1 cellular context compared by ENCODE assay signal in genomic region chr16:77882359-77882758, GRCh38.
TF ChIP-seq lines count a peak whose summit lies in the region.

No MANE protein-coding gene starts in this region.

TF ChIP-seq in HEK293, 187 proteins besides CTCF, POLR2A, EP300 and RAD21 (continued from another document):
- TF ChIP-seq ZBTB44 (tag by site-specific recombination; IDR thresholded peaks at IDR 0.05) (peak; percentile 99), OSR2 (tag by site-specific recombination; IDR thresholded peaks at IDR 0.05) (0 out of 2 replicates have a peak, but pooled peaks have one; percentile 33), TRIM28 (IDR thresholded peaks at IDR 0.05; ENCODE audit: borderline replicate concordance, low read length) (no peak), ZNF701 (tag by site-specific recombination; IDR thresholded peaks at IDR 0.05) (no peak), ZNF174 (tag by site-specific recombination; IDR thresholded peaks at IDR 0.05) (no peak), YY1 (tag by site-specific recombination; IDR thresholded peaks at IDR 0.05) (no peak), ZNF394 (tag by site-specific recombination; IDR thresholded peaks at IDR 0.05; ENCODE audit: borderline replicate concordance) (no peak), PATZ1 (tag by site-specific recombination; IDR thresholded peaks at IDR 0.05) (no peak), ZNF366 (tag by site-specific recombination; conservative IDR thresholded peaks at IDR 0.05) (no peak), KLF7 (tag by site-specific recombination; IDR thresholded peaks at IDR 0.05; ENCODE audit: borderline replicate concordance) (no peak)
